In genomic region chr14:103998027-103998426, GRCh38 we compare ENCODE assay signal across 17 cellular contexts. TPM values are rescaled to one million over a fixed set of nuclear protein-coding genes. Genes with fewer than 3 reads are reported as not detected.
DNase-seq lines count a peak whose midpoint lies in the region; ATAC-seq and TF ChIP-seq lines count a peak whose summit lies in the region.
"Had no signal": no experiment of that assay in that cellular context is flagged by ENCODE, and none has a peak within 500 bp of the region (broad histone marks: within the 10 kb centered on the region; RNA-seq: fewer than 3 reads in every experiment).

No MANE protein-coding gene starts in this region.

- no peaks in the 10 kb centered on the region for H3K79me2 ChIP-seq in osteoblast (ENCODE audit: insufficient read depth, low read length)

- no peak for TF ChIP-seq CTCF in coronary artery (IDR thresholded peaks at IDR 0.05)
- TF ChIP-seq CTCF in osteoblast (IDR thresholded peaks at IDR 0.05; ENCODE audit: extremely low read depth, low read depth, low read length) = no peak

- H3K4me3 ChIP-seq in coronary artery = no peak overlapping the region
- H3K4me3 ChIP-seq in osteoblast (ENCODE audit: insufficient read depth, low read length) = no peak overlapping the region
- H3K4me3 ChIP-seq: BLaER1 treated with 17β-estradiol and CSF1 and Interleukin-3, amounts not matched to agents 10 nM and 100 nM had no signal

- no peak overlapping the region for H3K4me2 ChIP-seq in osteoblast (ENCODE audit: insufficient read depth, low read length)
- H3K4me2 ChIP-seq: BLaER1 treated with 17β-estradiol and CSF1 and Interleukin-3, amounts not matched to agents 10 nM and 100 nM had no signal

- H3K36me3 ChIP-seq in osteoblast (ENCODE audit: insufficient read depth, low read length) = no peaks in the 10 kb centered on the region

- no peaks in the 10 kb centered on the region for H4K20me1 ChIP-seq in osteoblast (ENCODE audit: insufficient read depth, low read length)
- H4K20me1 ChIP-seq: BLaER1 treated with 17β-estradiol and CSF1 and Interleukin-3, amounts not matched to agents 10 nM and 100 nM had no signal

- H3K27ac ChIP-seq in coronary artery = no peak overlapping the region
- no peak overlapping the region for H3K27ac ChIP-seq in osteoblast (ENCODE audit: low read depth, low read length)
- H3K27ac ChIP-seq: BLaER1 treated with 17β-estradiol and CSF1 and Interleukin-3, amounts not matched to agents 10 nM and 100 nM; C4-2B had no signal

- H2AFZ ChIP-seq in osteoblast (ENCODE audit: low read length) = no peak overlapping the region

- H3K4me1 ChIP-seq in osteoblast (ENCODE audit: insufficient read depth, low read length) = no peaks in the 10 kb centered on the region
- H3K4me1 ChIP-seq: BLaER1 treated with 17β-estradiol and CSF1 and Interleukin-3, amounts not matched to agents 10 nM and 100 nM; Caco-2 had no signal

- DNase-seq in Ammon's horn (ENCODE audit: low spot score) (peak; percentile 10), coronary artery (ENCODE audit: low spot score) (peak; percentile 33), osteoblast (ENCODE audit: insufficient read length, low spot score, missing footprints) (peak; percentile 47), UCSD-AML1 (lab: John Stamatoyannopoulos, UW; ENCODE audit: unreplicated experiment) (no peak), superior temporal gyrus (ENCODE audit: extremely low spot score) (no peak)
- DNase-seq: 8988T; ACHN; Caco-2; Calu3; CD4-positive, alpha-beta T cell; CD8-positive, alpha-beta T cell; GF-D8 had no signal

- peaks cover 8% of the 10 kb centered on the region for H3K27me3 ChIP-seq in osteoblast (ENCODE audit: insufficient read depth, low read length)
- H3K27me3 ChIP-seq: BLaER1 treated with 17β-estradiol and CSF1 and Interleukin-3, amounts not matched to agents 10 nM and 100 nM had no signal

- ATAC-seq in HG02852 (IDR thresholded peaks at IDR 0.05; ENCODE audit: unreplicated experiment) = no peak
- ATAC-seq: CD8-positive, alpha-beta T cell had no signal

- no peaks in the 10 kb centered on the region for H3K9me3 ChIP-seq in osteoblast (ENCODE audit: low read depth, low read length)
- H3K9me3 ChIP-seq: BLaER1 treated with 17β-estradiol and CSF1 and Interleukin-3, amounts not matched to agents 10 nM and 100 nM; Caco-2 had no signal

RNA-seq across cellular contexts. Expression of gene RD3L, which starts 55.7 kb away (rescaled TPM):
- not detected in 2 replicates for total RNA-seq in osteoblast
- total RNA-seq: A673; B cell; Caco-2; Calu3; CD4-positive, alpha-beta T cell; CD8-positive, alpha-beta T cell had no signal

Comparison
In these comparisons a context has a peak if more than half of its experiments do, and no peak if none do; other contexts are left out.
1. DNase-seq: peak in Ammon's horn (single experiment), coronary artery (single experiment) and osteoblast (single experiment); none in UCSD-AML1 (single experiment) and superior temporal gyrus (single experiment).